Comparison of ENCODE assay signal across 24 cellular contexts in the genomic region with DNA sequence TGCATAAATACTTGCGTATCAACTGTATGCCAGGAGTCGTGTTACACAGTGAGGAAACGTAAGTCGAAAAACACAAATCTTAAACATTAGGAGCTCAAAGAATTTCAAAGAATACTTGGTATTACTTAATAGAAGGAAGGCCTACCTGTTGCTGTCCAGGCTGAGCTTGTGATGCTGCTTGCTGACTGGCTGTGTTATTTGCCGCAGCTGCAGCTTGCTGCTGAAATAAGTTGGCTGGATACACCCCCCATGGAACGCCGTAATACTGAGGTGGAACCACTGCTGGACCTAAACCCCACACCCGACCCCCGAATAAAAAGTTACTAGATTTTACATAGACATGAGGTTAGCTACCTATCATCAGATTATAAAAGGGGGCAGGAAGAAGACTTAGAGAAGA.
"Had no signal": no experiment of that assay in that cellular context is flagged by ENCODE, and none has a peak within 500 bp of the region (broad histone marks: within the 10 kb centered on the region; RNA-seq: fewer than 3 reads in every experiment).

No MANE protein-coding gene starts in this region.

- H3K4me3 Mint-ChIP-seq: immature natural killer cell; naive thymus-derived CD8-positive, alpha-beta T cell; stimulated activated naive CD8-positive, alpha-beta T cell treated with anti-CD3 and anti-CD28 coated beads, Interleukin-15, amount 100 ng/mL, for 72 hours; type B pancreatic cell had no signal

- H3K4me3 ChIP-seq: left lung, lower lobe of right lung, ovary, right atrium auricular region, skin epidermis, tibial nerve, uterus had no signal

- DNase-seq: hypothalamus; immature natural killer cell; kidney; left colon; left lung; lower lobe of right lung; mammary epithelial cell; mesenchymal stem cell; naive thymus-derived CD8-positive, alpha-beta T cell; ovary; stimulated activated CD4-positive, alpha-beta T cell treated with anti-CD3 and anti-CD28 coated beads, Interleukin-12 subunit alpha, Interleukin-12 subunit beta, amount 100 ng/mL, for 4 hours; stimulated activated CD4-positive, alpha-beta T cell treated with anti-CD3 and anti-CD28 coated beads, Interleukin-15, amount 100 ng/mL, for 24 hours; stimulated activated CD4-positive, alpha-beta T cell treated with anti-CD3 and anti-CD28 coated beads, Interleukin-2, amount 100 ng/mL, for 24 hours; stimulated activated CD4-positive, alpha-beta T cell treated with anti-CD3 and anti-CD28 coated beads, Interleukin-4, amount 100 ng/mL, for 1 hour; stimulated activated naive CD4-positive, alpha-beta T cell treated with Interleukin-2 at 50 U/mL for 16 hours; stimulated activated naive CD8-positive, alpha-beta T cell treated with anti-CD3 and anti-CD28 coated beads, Interleukin-15, amount 100 ng/mL, for 72 hours; substantia nigra; uterus had no signal

- H3K4me1 ChIP-seq: left lung, tibial nerve, uterus had no signal

- H3K9me3 Mint-ChIP-seq: immature natural killer cell; naive thymus-derived CD8-positive, alpha-beta T cell; stimulated activated naive CD8-positive, alpha-beta T cell treated with anti-CD3 and anti-CD28 coated beads, Interleukin-15, amount 100 ng/mL, for 72 hours; type B pancreatic cell had no signal

- H3K9me3 ChIP-seq: left lung, lower lobe of right lung, ovary, right atrium auricular region, tibial nerve, uterus had no signal

- ATAC-seq: left colon; left lung; lower lobe of right lung; naive thymus-derived CD8-positive, alpha-beta T cell; sciatic nerve; stimulated activated naive CD8-positive, alpha-beta T cell treated with anti-CD3 and anti-CD28 coated beads, Interleukin-15, amount 100 ng/mL, for 72 hours had no signal

- H3K27me3 ChIP-seq: left lung, ovary, right atrium auricular region, tibial nerve, uterus had no signal

- H3K36me3 ChIP-seq: ovary, uterus had no signal

- H3K27ac Mint-ChIP-seq: immature natural killer cell; progenitor cell of endocrine pancreas; stimulated activated naive CD8-positive, alpha-beta T cell treated with anti-CD3 and anti-CD28 coated beads, Interleukin-15, amount 100 ng/mL, for 72 hours; type B pancreatic cell had no signal

- H3K27ac ChIP-seq: left lung, lower lobe of right lung, ovary, right atrium auricular region, skin epidermis, tibial nerve, uterus had no signal

- H3K27me3 Mint-ChIP-seq: naive thymus-derived CD8-positive, alpha-beta T cell; progenitor cell of endocrine pancreas; stimulated activated naive CD8-positive, alpha-beta T cell treated with anti-CD3 and anti-CD28 coated beads, Interleukin-15, amount 100 ng/mL, for 72 hours; type B pancreatic cell had no signal
